In genomic region chr13:113141591-113141950, GRCh38 we compare ENCODE assay signal across 25 cellular contexts. TPM values are rescaled to one million over a fixed set of nuclear protein-coding genes. Genes with fewer than 3 reads are reported as not detected.
DNase-seq lines count a peak whose midpoint lies in the region; ATAC-seq, FAIRE-seq and TF ChIP-seq lines count a peak whose summit lies in the region.
"Had no signal": no experiment of that assay in that cellular context is flagged by ENCODE, and none has a peak within 500 bp of the region (broad histone marks: within the 10 kb centered on the region; RNA-seq: fewer than 3 reads in every experiment).

No MANE protein-coding gene starts in this region.

- TF ChIP-seq CTCF in C4-2B (conservative IDR thresholded peaks at IDR 0.05) (no peak), WERI-Rb-1 (IDR thresholded peaks at IDR 0.05; ENCODE audit: low read depth, low read length) (no peak), HepG2 (CRISPR knock-in tag; IDR thresholded peaks at IDR 0.05) (no peak), spleen (IDR thresholded peaks at IDR 0.05 in 8 of 11, conservative IDR thresholded peaks at IDR 0.05 in 3 of 11) (no peak)

- H3K9ac ChIP-seq in HepG2 (ENCODE audit: insufficient read depth, low read depth, low read length), result no peak overlapping the region

- POLR2A ChIA-PET in HepG2 (lab: Yijun Ruan, JAX), result interaction anchor here (0.8 to 1.4 kb wide), 2 partner anchors 9 to 19 kb away, joined by 4 to 5 read pairs; partner anchors contain the start of gene F10

- intact Hi-C loops in HepG2 (cut with micrococcal nuclease; ENCODE audit: unreplicated experiment), result no loop called here
- intact Hi-C loops in spleen (cut with DNase I; ENCODE audit: low total_unique reads), result no loop called here

- H3K79me2 ChIP-seq in HepG2 (ENCODE audit: insufficient read depth, low read length), result no peaks in the 10 kb centered on the region

- no peaks in the 10 kb centered on the region for H3K27me3 ChIP-seq in WERI-Rb-1 (ENCODE audit: insufficient read depth, low read depth, severe bottlenecking)
- H3K27me3 ChIP-seq in HepG2 (ENCODE audit: control insufficient read depth in 1 of 2, insufficient read depth in 2 of 2, low read length in 2 of 2), result no peaks in the 10 kb centered on the region
- peaks cover 0 to 4% (median 0%) of the 10 kb centered on the region in 7 donors for H3K27me3 ChIP-seq in spleen (replicated peaks in 1 of 7)

- H3K9me3 ChIP-seq in WERI-Rb-1 (ENCODE audit: severe bottlenecking), result no peaks in the 10 kb centered on the region
- H3K9me3 ChIP-seq in HepG2 (ENCODE audit: low read length), result no peaks in the 10 kb centered on the region
- no peaks in the 10 kb centered on the region for H3K9me3 ChIP-seq in spleen
- H3K9me3 ChIP-seq: A549 had no signal

- no peak for TF ChIP-seq RAD21 in HepG2 (CRISPR knock-in tag; IDR thresholded peaks at IDR 0.05)

- no peak for ATAC-seq in HepG2
- ATAC-seq: A549 had no signal

- BruUV-seq in HepG2 (replicated peaks; lab: Mats Ljungman, UMichigan), result no TSS peak

- H3K4me2 ChIP-seq in HepG2 (ENCODE audit: low read depth, low read length), result no peak overlapping the region
- H3K4me2 ChIP-seq: A549 had no signal

- TF ChIP-seq POLR2A in HepG2 (IDR thresholded peaks at IDR 0.05; ENCODE audit: insufficient read depth in 1 of 2, low read depth in 2 of 2, low read length in 2 of 2) (no peak), spleen (IDR thresholded peaks at IDR 0.05) (no peak)

- CTCF ChIA-PET in HepG2 (lab: Yijun Ruan, JAX; ENCODE audit: low intra/inter-chr PET ratio, low total read pairs), result no interaction called here

- H3K36me3 ChIP-seq in WERI-Rb-1 (no peaks in the 10 kb centered on the region), HepG2 (replicated peaks in 1 of 2; ENCODE audit: control insufficient read depth in 1 of 2, insufficient read depth in 2 of 2, low read length in 2 of 2) (peaks cover 14 to 44% of the 10 kb centered on the region in 2 experiments; a peak in 4 of 5 replicates), spleen (no peaks in the 10 kb centered on the region)

- in situ Hi-C loops in HepG2 (cut with HindIII; ENCODE audit: extremely low pct_ligation_motif_present, low pct_unique_long_range_greater_than_20kb), result no loop called here

- no peak for TF ChIP-seq EP300 in HepG2 (IDR thresholded peaks at IDR 0.05; ENCODE audit: low read depth in 2 of 2, low read length in 2 of 2)
- no peak for TF ChIP-seq EP300 in HepG2 (CRISPR knock-in tag; IDR thresholded peaks at IDR 0.05; ENCODE audit: borderline replicate concordance)

- no peak overlapping the region for H2AFZ ChIP-seq in HepG2 (ENCODE audit: low read length)

- WGBS in HepG2 (ENCODE audit: low lambda C conversion rate), result 93% methylated on average over 16 of the region's 18 CpGs
- 85 to 95% (median 90%) methylated on average over 11 to 18 of the region's 18 CpGs for WGBS in spleen, 5 donors

- DNase-seq in WERI-Rb-1, result peak; percentile 8
- no peak for DNase-seq in HepG2 (ENCODE audit: low spot score)
- DNase-seq in spleen, result peak; percentile 54
- DNase-seq in kidney glomerular epithelial cell (lab: John Stamatoyannopoulos, UW), result no peak
- DNase-seq in stimulated activated CD8-positive, alpha-beta memory T cell treated with anti-CD3 and anti-CD28 coated beads, Interleukin-4, amount 100 ng/mL, for 48 hours, result no peak
- DNase-seq in CD1c-positive myeloid dendritic cell (ENCODE audit: extremely low spot score), result no peak
- DNase-seq: DMS79, HFFc6, KBM-7, NCI-H1105, NCI-H1694, NCI-H2081 treated with DMSO at 0.1 percent for 48 hours, NCI-H748 treated with DMSO at 0.1 percent for 48 hours, OCI-M1, SHP77 treated with DMSO at 0.1 percent for 48 hours had no signal

- H4K20me1 ChIP-seq in HepG2 (ENCODE audit: insufficient read depth, low read length), result no peaks in the 10 kb centered on the region

- no peak overlapping the region for H3K4me3 ChIP-seq in WERI-Rb-1 (ENCODE audit: low read depth, low read length)
- H3K4me3 ChIP-seq in HepG2 (replicated peaks in 1 of 3; ENCODE audit: insufficient read depth in 1 of 3, low read depth in 2 of 3, low read length in 3 of 3), result no peak overlapping the region
- no peak overlapping the region for H3K4me3 ChIP-seq in spleen
- H3K4me3 ChIP-seq: A549 had no signal

- H3K27ac ChIP-seq in C4-2B (peak overlapping the region; percentile 42), WERI-Rb-1 (no peak overlapping the region), HepG2 (ENCODE audit: extremely low read length, insufficient read depth, low read length) (no peak overlapping the region), spleen (no peak overlapping the region)
- H3K27ac ChIP-seq: A549 had no signal

- FAIRE-seq in HepG2 (lab: Jason Lieb, UNC), result no peak
- FAIRE-seq: A549, D721Med, GM12892, GM18507 had no signal

- H3K4me1 ChIP-seq in HepG2 (ENCODE audit: insufficient read depth, low read length) (peaks cover 49% of the 10 kb centered on the region), spleen (no peaks in the 10 kb centered on the region)
- H3K4me1 ChIP-seq: A549 had no signal

RNA-seq across cellular contexts. Expression of gene PROZ, which starts 16.9 kb away (rescaled TPM):
- total RNA-seq in HepG2 (2016; rRNA removed; fragmentation: Illumina TruSeq; extraction: Trizol) (2.1 and 5.6 TPM in 2 replicates), spleen (not detected)
- total RNA-seq in HepG2 (2016; cell fraction: cytosol; rRNA removed; fragmentation: Illumina TruSeq; extraction: Trizol; ENCODE audit: low read depth), result 0.20 and 0.35 TPM in 2 replicates
- 1.9 and 5.3 TPM in 2 replicates for total RNA-seq in HepG2 (2016; cell fraction: insoluble cytoplasmic fraction; rRNA removed; fragmentation: Illumina TruSeq; extraction: Trizol)
- 0.62 and 0.93 TPM in 2 replicates for total RNA-seq in HepG2 (2016; cell fraction: membrane; rRNA removed; fragmentation: Illumina TruSeq; extraction: Trizol)
- total RNA-seq in HepG2 (2016; cell fraction: nucleus; rRNA removed; fragmentation: Illumina TruSeq; extraction: Trizol), result 3.0 and 4.0 TPM in 2 replicates
- polyA plus RNA-seq in HepG2 (2011; rRNA removed) (22.5 and 26.1 TPM in 2 replicates), spleen (under 1 TPM in 1 of 3 donors, not detected in 2; 0.11 TPM)
- polyA plus RNA-seq in HepG2 (2011; cell fraction: cytosol; rRNA removed), result 14.4 and 16.0 TPM in 2 replicates
- 45.5 and 49.7 TPM in 2 replicates for polyA plus RNA-seq in HepG2 (2011; cell fraction: nucleus; rRNA removed)
- 12.7 and 14.1 TPM in 2 replicates for polyA plus RNA-seq in HepG2 (2012)
- polyA plus RNA-seq in HepG2 (2016; cell fraction: cytosol; fragmentation: Illumina TruSeq; extraction: Trizol; ENCODE audit: low read depth), result 0.23 and 0.67 TPM in 2 replicates
- 1.6 and 2.1 TPM in 2 replicates for polyA plus RNA-seq in HepG2 (2016; cell fraction: insoluble cytoplasmic fraction; fragmentation: Illumina TruSeq; extraction: Trizol; ENCODE audit: low read depth)
- 0.70 and 0.93 TPM in 2 replicates for polyA plus RNA-seq in HepG2 (2016; cell fraction: membrane; fragmentation: Illumina TruSeq; extraction: Trizol; ENCODE audit: low read depth)
- polyA plus RNA-seq in HepG2 (2016; cell fraction: nucleus; fragmentation: Illumina TruSeq; extraction: Trizol; ENCODE audit: insufficient read depth, low read depth), result 10.7 and 11.6 TPM in 2 replicates
- polyA minus RNA-seq in HepG2 (2011; rRNA and poly(A)+ RNA removed; ENCODE audit: low replicate concordance), result 5.4 TPM in 1 of 2 replicates, not detected in the other
- polyA minus RNA-seq in HepG2 (2011; cell fraction: cytosol; rRNA and poly(A)+ RNA removed), result 4.9 and 8.4 TPM in 2 replicates
- polyA minus RNA-seq in HepG2 (2011; cell fraction: nucleus; rRNA and poly(A)+ RNA removed), result 3.1 and 4.4 TPM in 2 replicates
- total RNA-seq: CD8-positive, alpha-beta memory T cell; H4; HFFc6; NCI-H460; RPMI7951 had no signal
- polyA plus RNA-seq: A549; BJ; CD8-positive, alpha-beta memory T cell had no signal

RNA-seq across cellular contexts. Expression of gene F10, which starts 19.0 kb away (rescaled TPM):
- total RNA-seq in HepG2 (2016; rRNA removed; fragmentation: Illumina TruSeq; extraction: Trizol), result 19.9 and 58.4 TPM in 2 replicates
- 11.2 and 12.3 TPM in 2 replicates for total RNA-seq in HepG2 (2016; cell fraction: cytosol; rRNA removed; fragmentation: Illumina TruSeq; extraction: Trizol; ENCODE audit: low read depth)
- total RNA-seq in HepG2 (2016; cell fraction: insoluble cytoplasmic fraction; rRNA removed; fragmentation: Illumina TruSeq; extraction: Trizol), result 18.9 and 61.6 TPM in 2 replicates
- total RNA-seq in HepG2 (2016; cell fraction: membrane; rRNA removed; fragmentation: Illumina TruSeq; extraction: Trizol), result 12.7 and 13.1 TPM in 2 replicates
- 43.8 and 53.5 TPM in 2 replicates for total RNA-seq in HepG2 (2016; cell fraction: nucleus; rRNA removed; fragmentation: Illumina TruSeq; extraction: Trizol)
- polyA plus RNA-seq in HepG2 (2011; rRNA removed), result 237 and 317 TPM in 2 replicates
- 277 and 280 TPM in 2 replicates for polyA plus RNA-seq in HepG2 (2011; cell fraction: cytosol; rRNA removed)
- 231 and 240 TPM in 2 replicates for polyA plus RNA-seq in HepG2 (2011; cell fraction: nucleus; rRNA removed)
- polyA plus RNA-seq in HepG2 (2012), result 150 and 219 TPM in 2 replicates
- 11.6 and 13.0 TPM in 2 replicates for polyA plus RNA-seq in HepG2 (2016; cell fraction: cytosol; fragmentation: Illumina TruSeq; extraction: Trizol; ENCODE audit: low read depth)
- polyA plus RNA-seq in HepG2 (2016; cell fraction: insoluble cytoplasmic fraction; fragmentation: Illumina TruSeq; extraction: Trizol; ENCODE audit: low read depth), result 18.4 and 19.4 TPM in 2 replicates
- 10.3 and 10.6 TPM in 2 replicates for polyA plus RNA-seq in HepG2 (2016; cell fraction: membrane; fragmentation: Illumina TruSeq; extraction: Trizol; ENCODE audit: low read depth)
- 82.4 and 83.6 TPM in 2 replicates for polyA plus RNA-seq in HepG2 (2016; cell fraction: nucleus; fragmentation: Illumina TruSeq; extraction: Trizol; ENCODE audit: insufficient read depth, low read depth)
- polyA minus RNA-seq in HepG2 (2011; rRNA and poly(A)+ RNA removed; ENCODE audit: low replicate concordance), result 117 TPM in 1 of 2 replicates, not detected in the other
- 61.5 and 79.5 TPM in 2 replicates for polyA minus RNA-seq in HepG2 (2011; cell fraction: cytosol; rRNA and poly(A)+ RNA removed)
- polyA minus RNA-seq in HepG2 (2011; cell fraction: nucleus; rRNA and poly(A)+ RNA removed), result 44.3 and 53.6 TPM in 2 replicates
- 1 to 10 TPM; 1.6 to 6.4 (median 3.0) TPM for total RNA-seq in spleen
- 1 to 10 TPM; 1.8 to 4.2 (median 2.0) TPM for polyA plus RNA-seq in spleen
- total RNA-seq: CD8-positive, alpha-beta memory T cell; H4; RPMI7951 had no signal
- polyA plus RNA-seq: CD8-positive, alpha-beta memory T cell had no signal

RNA-seq across cellular contexts. Expression of gene F7, which starts 36.0 kb away (rescaled TPM):
- total RNA-seq in HepG2 (2016; rRNA removed; fragmentation: Illumina TruSeq; extraction: Trizol), result 7.2 and 12.6 TPM in 2 replicates
- 0.61 and 0.71 TPM in 2 replicates for total RNA-seq in HepG2 (2016; cell fraction: cytosol; rRNA removed; fragmentation: Illumina TruSeq; extraction: Trizol; ENCODE audit: low read depth)
- total RNA-seq in HepG2 (2016; cell fraction: insoluble cytoplasmic fraction; rRNA removed; fragmentation: Illumina TruSeq; extraction: Trizol), result 6.7 and 12.9 TPM in 2 replicates
- total RNA-seq in HepG2 (2016; cell fraction: membrane; rRNA removed; fragmentation: Illumina TruSeq; extraction: Trizol), result 1.9 and 2.2 TPM in 2 replicates
- 10.3 and 10.6 TPM in 2 replicates for total RNA-seq in HepG2 (2016; cell fraction: nucleus; rRNA removed; fragmentation: Illumina TruSeq; extraction: Trizol)
- 26.5 and 39.9 TPM in 2 replicates for polyA plus RNA-seq in HepG2 (2011; rRNA removed)
- polyA plus RNA-seq in HepG2 (2011; cell fraction: cytosol; rRNA removed), result 21.7 and 26.2 TPM in 2 replicates
- polyA plus RNA-seq in HepG2 (2011; cell fraction: nucleus; rRNA removed), result 105 and 121 TPM in 2 replicates
- 45.9 and 52.4 TPM in 2 replicates for polyA plus RNA-seq in HepG2 (2012)
- 0.51 and 0.52 TPM in 2 replicates for polyA plus RNA-seq in HepG2 (2016; cell fraction: cytosol; fragmentation: Illumina TruSeq; extraction: Trizol; ENCODE audit: low read depth)
- 7.0 and 7.3 TPM in 2 replicates for polyA plus RNA-seq in HepG2 (2016; cell fraction: insoluble cytoplasmic fraction; fragmentation: Illumina TruSeq; extraction: Trizol; ENCODE audit: low read depth)
- 1.1 and 1.6 TPM in 2 replicates for polyA plus RNA-seq in HepG2 (2016; cell fraction: membrane; fragmentation: Illumina TruSeq; extraction: Trizol; ENCODE audit: low read depth)
- polyA plus RNA-seq in HepG2 (2016; cell fraction: nucleus; fragmentation: Illumina TruSeq; extraction: Trizol; ENCODE audit: insufficient read depth, low read depth), result 23.6 and 26.7 TPM in 2 replicates
- 43.0 TPM in 1 of 2 replicates, not detected in the other for polyA minus RNA-seq in HepG2 (2011; rRNA and poly(A)+ RNA removed; ENCODE audit: low replicate concordance)
- 8.7 and 12.9 TPM in 2 replicates for polyA minus RNA-seq in HepG2 (2011; cell fraction: cytosol; rRNA and poly(A)+ RNA removed)
- polyA minus RNA-seq in HepG2 (2011; cell fraction: nucleus; rRNA and poly(A)+ RNA removed), result 14.7 and 15.7 TPM in 2 replicates
- total RNA-seq in spleen, result not detected
- polyA plus RNA-seq in spleen, result under 1 TPM in 1 of 3 donors, not detected in 2; 0.03 TPM
- total RNA-seq: H4, HFFc6, RPMI7951 had no signal

Comparison
In these comparisons a context has a peak if more than half of its experiments do, and no peak if none do; other contexts are left out.
1. DNase-seq: peak in WERI-Rb-1 (single experiment) and spleen (single experiment); none in HepG2 (single experiment), kidney glomerular epithelial cell (single experiment), stimulated activated CD8-positive, alpha-beta memory T cell treated with anti-CD3 and anti-CD28 coated beads, Interleukin-4, amount 100 ng/mL, for 48 hours (single experiment) and CD1c-positive myeloid dendritic cell (single experiment).